Comparison of ENCODE assay signal across 1 cellular context in genomic region chr6:43477235-43478007, GRCh38.
TF ChIP-seq lines count a peak whose summit lies in the region.

TJAP1 (plus strand) TSS chr6:43477570; CDS start chr6:43499002, 21,432 bp downstream.

TF ChIP-seq in K562, 482 proteins besides CTCF, POLR2A, EP300 and RAD21 (continued from another document and continues in another):
- TF ChIP-seq NR0B1 (IDR thresholded peaks at IDR 0.05; ENCODE audit: partially characterized antibody) = no peak
- TF ChIP-seq TSHZ1 (CRISPR knock-in tag; IDR thresholded peaks at IDR 0.05) = no peak
- TF ChIP-seq POLR3G (IDR thresholded peaks at IDR 0.05; ENCODE audit: extremely low read depth, insufficient read length, insufficient replicate concordance) = no peak
- no peak for TF ChIP-seq RAD51 (IDR thresholded peaks at IDR 0.05; ENCODE audit: borderline replicate concordance, low read depth)
- peak; percentile 70 for TF ChIP-seq HCFC1 (IDR thresholded peaks at IDR 0.05; ENCODE audit: low read depth, low read length)
- peak; percentile 99 for TF ChIP-seq POLR2G (IDR thresholded peaks at IDR 0.05; ENCODE audit: low read depth, low read length)
- TF ChIP-seq ZNF778 (CRISPR knock-in tag; IDR thresholded peaks at IDR 0.05) = no peak
- TF ChIP-seq ZFP30 (CRISPR knock-in tag; IDR thresholded peaks at IDR 0.05; ENCODE audit: borderline replicate concordance) = no peak
- TF ChIP-seq ARID4B (CRISPR knock-in tag; IDR thresholded peaks at IDR 0.05) = no peak
- TF ChIP-seq DACH1 (IDR thresholded peaks at IDR 0.05; ENCODE audit: partially characterized antibody) = peak; percentile 46
- TF ChIP-seq TAF15 (IDR thresholded peaks at IDR 0.05; ENCODE audit: low read depth, low read length) = no peak
- TF ChIP-seq MNT (conservative IDR thresholded peaks at IDR 0.05) = peak; percentile 52 to 83
- no peak for TF ChIP-seq CBFA2T3 (IDR thresholded peaks at IDR 0.05)
- no peak for TF ChIP-seq JUNB (CRISPR knock-in tag; conservative IDR thresholded peaks at IDR 0.05)
- no peak for TF ChIP-seq TFE3 (CRISPR knock-in tag; IDR thresholded peaks at IDR 0.05)
- TF ChIP-seq HNRNPL (IDR thresholded peaks at IDR 0.05; ENCODE audit: low read depth, low read length) = no peak
- no peak for TF ChIP-seq ZNF197 (CRISPR knock-in tag; IDR thresholded peaks at IDR 0.05; ENCODE audit: low read depth)
- TF ChIP-seq TSC22D4 (tag; IDR thresholded peaks at IDR 0.05) = no peak
- TF ChIP-seq CBX3 (IDR thresholded peaks at IDR 0.05; ENCODE audit: borderline replicate concordance in 1 of 2, low read length in 2 of 2) = no peak
- TF ChIP-seq MITF (IDR thresholded peaks at IDR 0.05) = no peak
- TF ChIP-seq ZNF699 (CRISPR knock-in tag; IDR thresholded peaks at IDR 0.05; ENCODE audit: insufficient replicate concordance) = no peak
- TF ChIP-seq FOXJ2 (tag; IDR thresholded peaks at IDR 0.05) = no peak
- TF ChIP-seq UBTF (IDR thresholded peaks at IDR 0.05; ENCODE audit: borderline replicate concordance in 1 of 2, low read depth in 2 of 2, low read length in 2 of 2) = no peak
- TF ChIP-seq BMI1 (IDR thresholded peaks at IDR 0.05; ENCODE audit: low read length) = no peak
- no peak for TF ChIP-seq ZNF583 (CRISPR knock-in tag; IDR thresholded peaks at IDR 0.05)
- no peak for TF ChIP-seq CEBPG (CRISPR knock-in tag; IDR thresholded peaks at IDR 0.05)
- TF ChIP-seq CEBPG (tag; conservative IDR thresholded peaks at IDR 0.05 in 1 of 2, IDR thresholded peaks at IDR 0.05 in 1 of 2) = no peak
- TF ChIP-seq FOXA1 (IDR thresholded peaks at IDR 0.05; ENCODE audit: borderline replicate concordance) = no peak
- TF ChIP-seq ZNF408 (CRISPR knock-in tag; IDR thresholded peaks at IDR 0.05; ENCODE audit: low read depth) = no peak
- no peak for TF ChIP-seq NCOA4 (IDR thresholded peaks at IDR 0.05; ENCODE audit: partially characterized antibody)
- TF ChIP-seq TFAM (CRISPR knock-in tag; conservative IDR thresholded peaks at IDR 0.05) = no peak
- TF ChIP-seq U2AF2 (optimal IDR thresholded peaks at IDR 0.05; ENCODE audit: low read depth, low read length) = no peak
- TF ChIP-seq SMC3 (conservative IDR thresholded peaks at IDR 0.05; ENCODE audit: insufficient read depth, low read depth, low read length) = no peak
- peak; percentile 44 to 79 for TF ChIP-seq E2F6 (IDR thresholded peaks at IDR 0.05; ENCODE audit: borderline replicate concordance in 1 of 2, extremely low read depth in 1 of 2, insufficient read depth in 1 of 2, insufficient read length in 1 of 2, low read depth in 1 of 2, low read length in 1 of 2, poor library complexity in 1 of 2, severe bottlenecking in 1 of 2)
- TF ChIP-seq E2F4 (CRISPR knock-in tag; IDR thresholded peaks at IDR 0.05; ENCODE audit: low read depth) = peak; percentile 88
- no peak for TF ChIP-seq SRSF1 (IDR thresholded peaks at IDR 0.05; ENCODE audit: low read depth, low read length)
- no peak; the same call in 1 of the 2 replicates for TF ChIP-seq E2F1 (CRISPR knock-in tag; IDR thresholded peaks at IDR 0.05)
- TF ChIP-seq TRIM24 (IDR thresholded peaks at IDR 0.05) = no peak
- no peak for TF ChIP-seq ELF2 (CRISPR knock-in tag; IDR thresholded peaks at IDR 0.05)
- no peak for TF ChIP-seq MTA1 (IDR thresholded peaks at IDR 0.05; ENCODE audit: borderline replicate concordance)
- no peak for TF ChIP-seq ZZZ3 (IDR thresholded peaks at IDR 0.05)
- no peak for TF ChIP-seq TEAD2 (tag; IDR thresholded peaks at IDR 0.05)
- TF ChIP-seq RBM34 (IDR thresholded peaks at IDR 0.05; ENCODE audit: borderline replicate concordance, insufficient read depth, low read length) = no peak
- TF ChIP-seq HDAC2 (IDR thresholded peaks at IDR 0.05) = 0 out of 2 replicates have a peak, but pooled peaks have one; percentile 18
- no peak for TF ChIP-seq ZNF717 (CRISPR knock-in tag; IDR thresholded peaks at IDR 0.05)
- peak; percentile 98 for TF ChIP-seq POLR2AphosphoS5 (IDR thresholded peaks at IDR 0.05; ENCODE audit: control insufficient read depth, insufficient read depth, low read depth, low read length)
- TF ChIP-seq SMARCC2 (IDR thresholded peaks at IDR 0.05; ENCODE audit: low read depth) = no peak
